Comparison of ENCODE assay signal across 5 cellular contexts in genomic region chr12:95518976-95519375, GRCh38. TPM values are rescaled to one million over a fixed set of nuclear protein-coding genes. Genes with fewer than 3 reads are reported as not detected.
"Had no signal": no experiment of that assay in that cellular context is flagged by ENCODE, and none has a peak within 500 bp of the region (broad histone marks: within the 10 kb centered on the region; RNA-seq: fewer than 3 reads in every experiment).

No MANE protein-coding gene starts in this region.

- ATAC-seq: GM23338 had no signal

- DNase-seq: H9, HCEC 1CT, KBM-7 had no signal

- H3K4me2 ChIP-seq: GM23338 had no signal

- H2AFZ ChIP-seq: GM23338 had no signal

- H3K4me3 ChIP-seq: GM23338 had no signal

RNA-seq across cellular contexts. Expression of gene USP44, which starts 32.3 kb away (rescaled TPM):
- total RNA-seq: HT-29 had no signal
